In the genomic region with DNA sequence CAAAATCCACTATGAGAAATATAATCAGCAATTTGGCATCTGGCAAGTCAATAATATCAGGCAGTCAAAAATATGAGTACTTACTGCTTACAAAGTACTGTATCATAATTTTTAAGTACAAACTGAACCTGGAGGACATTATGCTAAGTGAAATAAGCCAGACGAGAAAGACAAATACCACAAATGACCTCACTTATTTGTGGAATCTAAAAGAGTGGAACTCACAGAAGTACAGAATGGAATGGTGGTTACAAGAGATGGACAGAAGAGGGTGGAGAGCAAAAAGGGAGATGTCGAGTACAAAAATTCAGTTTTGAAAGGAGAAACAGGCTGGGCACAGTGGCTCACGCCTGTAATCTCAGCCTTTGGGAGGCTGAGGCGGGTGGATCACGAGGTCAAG, we compare ENCODE assay signal across 10 cellular contexts. TPM values are rescaled to one million over a fixed set of nuclear protein-coding genes. Genes with fewer than 3 reads are reported as not detected.
DNase-seq lines count a peak whose midpoint lies in the region; ATAC-seq and TF ChIP-seq lines count a peak whose summit lies in the region.
"Had no signal": no experiment of that assay in that cellular context is flagged by ENCODE, and none has a peak within 500 bp of the region (broad histone marks: within the 10 kb centered on the region; RNA-seq: fewer than 3 reads in every experiment).

No MANE protein-coding gene starts in this region.

- no peak for TF ChIP-seq CTCF in suprapubic skin (IDR thresholded peaks at IDR 0.05)
- TF ChIP-seq CTCF in tibial artery (IDR thresholded peaks at IDR 0.05): no peak

- peak overlapping the region; percentile 45 for H3K4me3 Mint-ChIP-seq in activated naive CD4-positive, alpha-beta T cell treated with anti-CD3 and anti-CD28 coated beads for 36 hours
- peak overlapping the region; percentile 84 for H3K4me3 Mint-ChIP-seq in T-helper 17 cell

- H3K27ac ChIP-seq in effector memory CD4-positive, alpha-beta T cell (ENCODE audit: insufficient read depth, low read length, poor library complexity, severe bottlenecking): peak overlapping the region; percentile 64
- H3K27ac ChIP-seq in suprapubic skin (peak overlapping the region; percentile 42), tibial artery (no peak overlapping the region)

- peak overlapping the region; percentile 94 for H3K27ac Mint-ChIP-seq in activated naive CD4-positive, alpha-beta T cell treated with anti-CD3 and anti-CD28 coated beads for 36 hours
- peak overlapping the region; percentile 94 for H3K27ac Mint-ChIP-seq in T-helper 17 cell

- peak overlapping the region; percentile 20 for H3K4me3 ChIP-seq in effector memory CD4-positive, alpha-beta T cell (ENCODE audit: insufficient read depth, low read depth, low read length, poor library complexity, severe bottlenecking)
- H3K4me3 ChIP-seq in suprapubic skin: no peak overlapping the region
- no peak overlapping the region for H3K4me3 ChIP-seq in tibial artery

- no peak for TF ChIP-seq POLR2A in suprapubic skin (IDR thresholded peaks at IDR 0.05)

- intact Hi-C loops in activated naive CD4-positive, alpha-beta T cell treated with anti-CD3 and anti-CD28 coated beads for 36 hours (cut with micrococcal nuclease): loop anchor here (2.0 kb wide), 1 partner anchor 158 kb away; the partner anchor contains the start of gene UBXN7
- intact Hi-C loops in tibial artery (cut with DNase I; ENCODE audit: low total_unique reads): no loop called here

- H3K9me3 Mint-ChIP-seq in activated naive CD4-positive, alpha-beta T cell treated with anti-CD3 and anti-CD28 coated beads for 36 hours: peaks cover 1% of the 10 kb centered on the region

- H3K36me3 Mint-ChIP-seq in activated naive CD4-positive, alpha-beta T cell treated with anti-CD3 and anti-CD28 coated beads for 36 hours (ENCODE audit: low read depth): peaks cover 18% of the 10 kb centered on the region
- H3K36me3 Mint-ChIP-seq in T-helper 17 cell (ENCODE audit: low read depth): peaks cover 4% of the 10 kb centered on the region

- no peaks in the 10 kb centered on the region for H3K27me3 Mint-ChIP-seq in activated naive CD4-positive, alpha-beta T cell treated with anti-CD3 and anti-CD28 coated beads for 36 hours (ENCODE audit: low read depth)
- H3K27me3 Mint-ChIP-seq in T-helper 17 cell: no peaks in the 10 kb centered on the region

- CTCF ChIA-PET in activated naive CD4-positive, alpha-beta T cell treated with anti-CD3 and anti-CD28 coated beads for 36 hours (lab: Charles Lee): interaction anchor here (0.6 to 2.1 kb wide), 2 partner anchors 10 to 42 kb away, joined by 3 to 7 read pairs; no protein-coding TSS in a partner anchor

- TF ChIP-seq EP300 in suprapubic skin (IDR thresholded peaks at IDR 0.05): no peak

- 95% methylated on average over 5 of the region's 5 CpGs for WGBS in suprapubic skin

- no peak for DNase-seq in activated naive CD4-positive, alpha-beta T cell treated with anti-CD3 and anti-CD28 coated beads for 36 hours
- DNase-seq in activated naive CD4-positive, alpha-beta T cell (lab: John Stamatoyannopoulos, UW): no peak
- DNase-seq in T-helper 17 cell: no peak
- no peak for DNase-seq in effector memory CD4-positive, alpha-beta T cell
- no peak for DNase-seq in suprapubic skin (ENCODE audit: low spot score in 2 of 2)
- DNase-seq in stimulated activated CD4-positive, alpha-beta T cell treated with anti-CD3 and anti-CD28 coated beads, Interleukin-4, amount 100 ng/mL, for 1 hour: no peak
- DNase-seq in NCI-H774 (lab: John Stamatoyannopoulos, UW): no peak
- no peak for DNase-seq in tibial artery

- H3K9me3 ChIP-seq in T-helper 17 cell (ENCODE audit: control insufficient read depth, low read length, poor library complexity, severe bottlenecking): no peaks in the 10 kb centered on the region
- no peaks in the 10 kb centered on the region for H3K9me3 ChIP-seq in effector memory CD4-positive, alpha-beta T cell (ENCODE audit: control insufficient read depth, low read length)
- H3K9me3 ChIP-seq in suprapubic skin: no peaks in the 10 kb centered on the region
- H3K9me3 ChIP-seq in tibial artery: no peaks in the 10 kb centered on the region

- no peaks in the 10 kb centered on the region for H3K36me3 ChIP-seq in effector memory CD4-positive, alpha-beta T cell (ENCODE audit: control insufficient read depth, insufficient read depth, low read length)
- peaks cover 9% of the 10 kb centered on the region for H3K36me3 ChIP-seq in suprapubic skin
- H3K36me3 ChIP-seq in tibial artery: peaks cover 7 to 18% (median 16%) of the 10 kb centered on the region in 3 donors

- peak; percentile 4 for ATAC-seq in T-helper 17 cell

- H3K27me3 ChIP-seq in effector memory CD4-positive, alpha-beta T cell (replicated peaks; ENCODE audit: control insufficient read depth, insufficient read depth, low read length, poor library complexity, severe bottlenecking): no peaks in the 10 kb centered on the region
- H3K27me3 ChIP-seq in suprapubic skin (no peaks in the 10 kb centered on the region), tibial artery (no peaks in the 10 kb centered on the region)

- H3K4me1 Mint-ChIP-seq in activated naive CD4-positive, alpha-beta T cell treated with anti-CD3 and anti-CD28 coated beads for 36 hours (ENCODE audit: low read depth): peaks cover 73% of the 10 kb centered on the region
- H3K4me1 Mint-ChIP-seq in T-helper 17 cell: peaks cover 30% of the 10 kb centered on the region

- H3K4me1 ChIP-seq in effector memory CD4-positive, alpha-beta T cell (ENCODE audit: control insufficient read depth, insufficient read depth, low read length, poor library complexity, severe bottlenecking): peaks cover 18% of the 10 kb centered on the region
- peaks cover 30% of the 10 kb centered on the region for H3K4me1 ChIP-seq in suprapubic skin
- H3K4me1 ChIP-seq in tibial artery: peaks cover 0 to 15% (median 2%) of the 10 kb centered on the region in 4 donors

RNA-seq across cellular contexts. Expression of gene PCYT1A, which starts 12.4 kb away (rescaled TPM):
- total RNA-seq in activated naive CD4-positive, alpha-beta T cell treated with anti-CD3 and anti-CD28 coated beads for 36 hours: 10 to 100 TPM; 27.4 to 28.4 TPM
- total RNA-seq in T-helper 17 cell (10 to 100 TPM; 78.1 to 82.0 TPM), suprapubic skin (100 to 1,000 TPM in 3 of 4 donors, 10 to 100 TPM in 1; 98.2 to 189 (median 141) TPM)

RNA-seq across cellular contexts. Expression of gene DYNLT2B, which starts 42.9 kb away (rescaled TPM):
- 10 to 100 TPM; 13.3 TPM for total RNA-seq in activated naive CD4-positive, alpha-beta T cell treated with anti-CD3 and anti-CD28 coated beads for 36 hours
- total RNA-seq in T-helper 17 cell (1 to 10 TPM; 4.8 to 6.8 TPM), suprapubic skin (10 to 100 TPM in 2 of 4 donors, 1 to 10 TPM in 2; 5.3 to 13.1 (median 10.6) TPM)

RNA-seq across cellular contexts. Expression of gene SLC51A, which starts 58.8 kb away (rescaled TPM):
- total RNA-seq in activated naive CD4-positive, alpha-beta T cell treated with anti-CD3 and anti-CD28 coated beads for 36 hours: not detected
- total RNA-seq in T-helper 17 cell (not detected), suprapubic skin (not detected)
- total RNA-seq: myocyte, urinary bladder had no signal

Comparison
In these comparisons a context has a peak if more than half of its experiments do, and no peak if none do; other contexts are left out.
1. H3K27ac ChIP-seq: peak in effector memory CD4-positive, alpha-beta T cell (single experiment) and suprapubic skin (single experiment); none in tibial artery (0 of 2).